ENCODE assay signal across 18 cellular contexts in the genomic region with DNA sequence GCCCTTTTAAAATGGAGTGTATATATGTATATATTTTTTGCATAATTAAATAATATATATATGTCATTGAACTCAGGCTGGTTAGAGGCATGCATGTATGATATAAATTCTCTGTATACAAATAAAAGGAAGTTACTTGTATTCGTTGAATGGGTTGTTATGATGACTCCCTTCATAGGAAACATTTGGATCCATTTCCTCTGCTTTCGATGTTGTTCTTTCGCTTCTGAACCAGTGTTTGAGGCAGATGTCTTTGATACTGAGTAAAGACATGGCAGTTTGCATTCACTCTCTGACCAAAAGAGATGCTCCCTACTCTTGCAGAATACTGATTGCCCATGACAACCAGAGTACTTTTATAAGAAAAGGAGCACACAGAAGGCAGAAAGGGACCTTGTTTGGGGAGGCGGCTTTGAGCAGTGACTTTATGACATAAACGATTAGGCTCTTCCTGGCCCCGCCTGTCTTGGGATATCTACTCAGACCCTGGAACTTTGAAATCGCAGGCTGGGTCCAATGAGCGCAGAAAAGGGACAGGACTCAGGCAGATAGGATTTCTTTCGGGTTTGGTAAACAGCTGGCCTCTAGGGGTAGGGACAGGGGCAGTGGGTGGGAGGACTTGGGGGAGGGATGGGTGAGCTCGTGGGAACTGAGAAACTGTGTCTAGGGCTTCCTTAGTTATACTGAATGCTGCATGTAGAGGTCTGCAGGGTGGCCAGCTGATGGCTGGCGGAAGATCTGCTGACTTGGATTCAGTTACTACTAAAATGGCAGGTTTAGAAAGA. TPM values are rescaled to one million over a fixed set of nuclear protein-coding genes. Genes with fewer than 3 reads are reported as not detected.
DNase-seq lines count a peak whose midpoint lies in the region; ATAC-seq, FAIRE-seq and TF ChIP-seq lines count a peak whose summit lies in the region.
"Had no signal": no experiment of that assay in that cellular context is flagged by ENCODE, and none has a peak within 500 bp of the region (broad histone marks: within the 10 kb centered on the region; RNA-seq: fewer than 3 reads in every experiment).

No MANE protein-coding gene starts in this region.

- intact Hi-C loops in cardiac septum (cut with DNase I) (loop anchor here (5.0 kb wide), 1 partner anchor 163 kb away; no protein-coding TSS in a partner anchor), sigmoid colon (cut with DNase I) (no loop called here), dorsolateral prefrontal cortex (cut with DNase I) (loop anchor here in 1 of 2 donors (10.0 kb wide), 2 partner anchors 80 to 300 kb away; no protein-coding TSS in a partner anchor)

- no peak for FAIRE-seq in urothelium cell line (lab: Jason Lieb, UNC)
- FAIRE-seq: A204.1, G401.6 had no signal

- ATAC-seq in HG03432 (IDR thresholded peaks at IDR 0.05; ENCODE audit: unreplicated experiment): no peak

- 38 to 63% methylated on average over 11 of the region's 11 CpGs for WGBS in sigmoid colon, 2 donors

- TF ChIP-seq EP300 in sigmoid colon (IDR thresholded peaks at IDR 0.05): no peak

- DNase-seq in right atrium auricular region (ENCODE audit: low spot score) (no peak), cardiac septum (ENCODE audit: low spot score) (no peak), left kidney (ENCODE audit: low read depth, low spot score) (peak; percentile 69), sigmoid colon (peak; percentile 41), urothelium cell line (ENCODE audit: low spot score) (no peak), dorsolateral prefrontal cortex (no peak), T-helper 9 cell (no peak)
- DNase-seq: DND-41; NCI-H187 treated with DMSO at 0.1 percent for 48 hours; NCI-H446; NCI-H69; NK-92 treated with Interleukin-12 subunit alpha and Interleukin-12 subunit beta, amount 100 ng/mL, for 24 hours had no signal

- no peak for TF ChIP-seq POLR2A in sigmoid colon (IDR thresholded peaks at IDR 0.05)

- H3K27me3 ChIP-seq in right atrium auricular region (no peaks in the 10 kb centered on the region), sigmoid colon (no peaks in the 10 kb centered on the region), dorsolateral prefrontal cortex (no peaks in the 10 kb centered on the region)
- H3K27me3 ChIP-seq: BLaER1 treated with 17β-estradiol and CSF1 and Interleukin-3, amounts not matched to agents 10 nM and 100 nM had no signal

- H3K4me3 ChIP-seq in right atrium auricular region (no peak overlapping the region), sigmoid colon (no peak overlapping the region), dorsolateral prefrontal cortex (peak overlapping the region in 4 of 59 donors; percentile 0 to 21 (median 18))
- H3K4me3 ChIP-seq: BLaER1 treated with 17β-estradiol and CSF1 and Interleukin-3, amounts not matched to agents 10 nM and 100 nM; HAP-1 had no signal

- H3K9me3 ChIP-seq in right atrium auricular region (no peaks in the 10 kb centered on the region), sigmoid colon (no peaks in the 10 kb centered on the region)
- H3K9me3 ChIP-seq: BLaER1 treated with 17β-estradiol and CSF1 and Interleukin-3, amounts not matched to agents 10 nM and 100 nM; HAP-1 had no signal

- TF ChIP-seq CTCF in right atrium auricular region (IDR thresholded peaks at IDR 0.05) (no peak), sigmoid colon (IDR thresholded peaks at IDR 0.05) (no peak), dorsolateral prefrontal cortex (IDR thresholded peaks at IDR 0.05 in 54 of 56, conservative IDR thresholded peaks at IDR 0.05 in 2 of 56; ENCODE audit: low read depth in 1 of 56, partially characterized antibody in 56 of 56) (no peak)

- peaks cover 0 to 96% of the 10 kb centered on the region in 2 donors for H3K4me1 ChIP-seq in right atrium auricular region
- peaks cover 0 to 81% (median 70%) of the 10 kb centered on the region in 4 donors for H3K4me1 ChIP-seq in sigmoid colon
- H3K4me1 ChIP-seq: HAP-1 had no signal

- peaks cover 45% of the 10 kb centered on the region for H3K36me3 ChIP-seq in right atrium auricular region
- H3K36me3 ChIP-seq in sigmoid colon: peaks cover 0 to 6% (median 0%) of the 10 kb centered on the region in 4 donors
- H3K36me3 ChIP-seq: BLaER1 treated with 17β-estradiol and CSF1 and Interleukin-3, amounts not matched to agents 10 nM and 100 nM; HAP-1 had no signal

- H3K27ac ChIP-seq in right atrium auricular region (peak overlapping the region; percentile 52 to 64), sigmoid colon (peak overlapping the region in 3 of 4 donors; percentile 40 to 62 (median 52)), dorsolateral prefrontal cortex (peak overlapping the region in 8 of 59 donors; percentile 5 to 55 (median 21))
- H3K27ac ChIP-seq: BLaER1 treated with 17β-estradiol and CSF1 and Interleukin-3, amounts not matched to agents 10 nM and 100 nM had no signal

RNA-seq across cellular contexts. Expression of a gene that starts 23.2 kb away (rescaled TPM):
- total RNA-seq in right atrium auricular region: 100 to 1,000 TPM; 625 to 711 TPM
- 116 TPM for total RNA-seq in cardiac septum
- 100 to 1,000 TPM; 120 to 295 (median 205) TPM for total RNA-seq in sigmoid colon
- 10 to 100 TPM in 2 of 3 donors, 1 to 10 TPM in 1; 4.6 to 40.0 (median 10.2) TPM for polyA plus RNA-seq in sigmoid colon
- total RNA-seq in dorsolateral prefrontal cortex: 100 to 1,000 TPM in 10 of 120 experiments, 10 to 100 TPM in 110; 30.5 to 155 (median 57.5) TPM
- total RNA-seq: OCI-LY7 had no signal

Comparison
In these comparisons a context has a peak if more than half of its experiments do, and no peak if none do; other contexts are left out.
1. DNase-seq: peak in left kidney (single experiment) and sigmoid colon (single experiment); none in right atrium auricular region (single experiment), cardiac septum (single experiment), urothelium cell line (single experiment), dorsolateral prefrontal cortex (0 of 10) and T-helper 9 cell (single experiment).